34 cellular contexts compared by ENCODE assay signal in the genomic region with DNA sequence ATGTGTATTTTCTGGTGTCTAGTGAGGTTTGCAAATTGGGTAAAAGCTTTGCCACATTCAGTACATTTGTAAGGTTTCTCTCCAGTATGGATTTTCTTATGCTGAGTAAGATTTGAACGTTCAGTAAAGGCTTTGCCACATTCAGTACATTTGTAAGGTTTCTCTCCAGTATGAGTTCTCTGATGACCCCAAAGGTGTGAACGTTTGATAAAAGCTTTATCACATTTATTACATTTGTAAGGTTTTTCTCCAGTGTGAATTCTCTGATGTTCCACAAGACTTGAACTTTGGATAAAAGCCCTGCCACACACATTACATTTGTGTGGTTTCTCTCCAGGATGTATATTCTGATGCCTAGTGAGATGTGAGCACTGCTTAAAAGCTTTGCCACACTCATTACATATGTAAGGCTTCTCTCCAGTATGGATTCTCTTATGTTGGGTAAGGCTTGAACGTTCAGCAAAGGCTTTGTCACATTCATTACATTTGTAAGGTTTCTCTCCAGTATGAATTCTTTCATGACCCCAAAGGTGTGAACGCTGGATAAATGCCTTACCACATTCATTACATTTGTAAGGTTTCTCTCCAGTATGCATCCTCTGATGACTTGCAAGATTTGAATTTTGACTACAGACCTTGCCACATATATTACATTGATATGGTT. TPM values are rescaled to one million over a fixed set of nuclear protein-coding genes. Genes with fewer than 3 reads are reported as not detected.
"Had no signal": no experiment of that assay in that cellular context is flagged by ENCODE, and none has a peak within 500 bp of the region (broad histone marks: within the 10 kb centered on the region; RNA-seq: fewer than 3 reads in every experiment).

No MANE protein-coding gene starts in this region.

- H3K27ac ChIP-seq: body of pancreas, dorsolateral prefrontal cortex, neural progenitor cell, parathyroid adenoma, psoas muscle, stomach, suprapubic skin, transverse colon, VCaP had no signal

- ATAC-seq: body of pancreas; effector memory CD8-positive, alpha-beta T cell; esophagus mucosa; left colon; naive thymus-derived CD8-positive, alpha-beta T cell; psoas muscle; stimulated activated naive B cell treated with anti-CD40 and anti-IgM and Interleukin-4, amounts not matched to agents 10 μg/mL and 1 μg/mL and 100 μg/mL, for 72 hours had no signal

- H3K4me3 ChIP-seq: body of pancreas, dorsolateral prefrontal cortex, neural progenitor cell, psoas muscle, smooth muscle cell, stomach, suprapubic skin, transverse colon had no signal

- H3K4me2 ChIP-seq: neural progenitor cell, smooth muscle cell had no signal

- DNase-seq: activated CD4-positive, alpha-beta memory T cell treated with anti-CD3 and anti-CD28 coated beads for 36 hours; activated CD4-positive, alpha-beta T cell treated with anti-CD3 and anti-CD28 coated beads for 48 hours; activated CD8-positive, alpha-beta memory T cell treated with anti-CD3 and anti-CD28 coated beads, Interleukin-2, amount 50 U/mL, for 4 hours; activated effector memory CD4-positive, alpha-beta T cell treated with anti-CD3 and anti-CD28 coated beads, Interleukin-2, amount 50 U/mL, for 16 hours; activated naive CD4-positive, alpha-beta T cell treated with anti-CD3 and anti-CD28 coated beads, Interleukin-2, amount 10 ng/mL, durations not matched to agents 7 days and 5 days; activated T-cell treated with anti-CD3 and anti-CD28 coated beads, Interleukin-2, amount 50 U/mL, for 1 hour; amygdala; body of pancreas; dorsolateral prefrontal cortex; effector memory CD8-positive, alpha-beta T cell; foreskin fibroblast; head of caudate nucleus; hippocampal formation; kidney; left colon; midbrain; naive thymus-derived CD8-positive, alpha-beta T cell; occipital lobe; psoas muscle; stimulated activated CD4-positive, alpha-beta T cell treated with anti-CD3 and anti-CD28 coated beads, Interleukin-1b, Interleukin-23, amount 100 ng/mL, for 48 hours; stimulated activated CD4-positive, alpha-beta T cell treated with anti-CD3 and anti-CD28 coated beads, Interleukin-4, amount 100 ng/mL, for 4 hours; stimulated activated CD8-positive, alpha-beta memory T cell treated with anti-CD3 and anti-CD28 coated beads, Interleukin-4, amount 100 ng/mL, for 48 hours; stimulated activated naive B cell treated with anti-CD40 and anti-IgM and Interleukin-4, amounts not matched to agents 10 μg/mL and 1 μg/mL and 100 μg/mL, for 72 hours; stomach; T-helper 1 cell; transverse colon had no signal

- FAIRE-seq: colon, kidney had no signal

- H3K4me1 ChIP-seq: body of pancreas, neural progenitor cell, parathyroid adenoma, psoas muscle, stomach, suprapubic skin, transverse colon had no signal

- H3K27me3 ChIP-seq: body of pancreas, dorsolateral prefrontal cortex, neural progenitor cell, stomach, suprapubic skin, transverse colon had no signal

- H3K9ac ChIP-seq: neural progenitor cell, parathyroid adenoma had no signal

RNA-seq across cellular contexts. Expression of a gene that starts 20.8 kb away (rescaled TPM):
- polyA plus RNA-seq: naive thymus-derived CD8-positive, alpha-beta T cell; psoas muscle; smooth muscle cell; stomach; urinary bladder had no signal

RNA-seq across cellular contexts. Expression of a gene that starts 30.3 kb away (rescaled TPM):
- polyA plus RNA-seq: naive thymus-derived CD8-positive, alpha-beta T cell; psoas muscle; smooth muscle cell; stomach; urinary bladder had no signal
